Comparison of ENCODE assay signal across 23 cellular contexts in the genomic region with DNA sequence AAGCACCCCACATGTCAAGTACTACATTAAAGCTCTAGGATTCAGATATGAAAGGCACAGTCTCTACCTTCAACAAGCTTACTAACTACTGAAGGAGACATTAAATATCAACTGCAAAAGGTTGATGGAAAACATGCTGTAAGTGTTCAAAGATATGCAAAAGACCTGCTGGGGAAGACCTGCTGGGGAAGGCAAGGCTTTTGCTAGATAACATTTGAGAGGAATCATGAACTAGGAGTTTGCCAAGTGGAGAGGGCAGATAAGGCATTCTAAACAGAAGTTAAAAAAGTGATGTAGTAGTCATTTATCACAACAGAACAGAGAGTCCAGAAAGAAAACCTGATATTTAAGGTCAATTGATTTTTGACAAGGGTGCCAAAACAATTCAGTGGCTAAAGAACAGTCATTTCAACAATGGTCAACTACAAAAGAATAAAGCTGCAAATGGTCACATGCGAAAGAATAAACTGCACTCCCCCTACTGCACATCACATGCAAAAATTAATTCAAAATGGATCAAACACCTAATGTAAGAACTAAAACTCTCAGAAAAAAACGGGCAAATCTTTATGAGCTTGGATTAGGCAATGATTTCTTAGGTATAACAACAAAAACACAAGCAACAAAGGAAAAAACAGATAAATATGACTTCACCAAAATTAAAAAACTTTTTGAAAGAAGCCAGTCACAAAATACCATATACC.
"Had no signal": no experiment of that assay in that cellular context is flagged by ENCODE, and none has a peak within 500 bp of the region (broad histone marks: within the 10 kb centered on the region; RNA-seq: fewer than 3 reads in every experiment).

No MANE protein-coding gene starts in this region.

- H3K27me3 ChIP-seq: hepatocyte, neural progenitor cell, thyroid gland had no signal

- H3K4me3 ChIP-seq: hepatocyte, mucosa of descending colon, neural progenitor cell, thyroid gland had no signal

- H3K79me2 ChIP-seq: hepatocyte had no signal

- H3K9me3 Mint-ChIP-seq: activated naive CD4-positive, alpha-beta T cell treated with anti-CD3 and anti-CD28 coated beads, Interleukin-2, amount 50 U/mL, for 24 hours; effector memory CD8-positive, alpha-beta T cell; naive B cell; neural progenitor cell had no signal

- H3K9ac ChIP-seq: neural progenitor cell had no signal

- H3K27ac Mint-ChIP-seq: activated naive CD4-positive, alpha-beta T cell treated with anti-CD3 and anti-CD28 coated beads, Interleukin-2, amount 50 U/mL, for 24 hours; naive B cell; neural progenitor cell; progenitor cell of endocrine pancreas had no signal

- ATAC-seq: effector memory CD8-positive, alpha-beta T cell; left colon; mucosa of descending colon had no signal

- H3K4me1 Mint-ChIP-seq: neural progenitor cell had no signal

- H3K4me3 Mint-ChIP-seq: activated naive CD4-positive, alpha-beta T cell treated with anti-CD3 and anti-CD28 coated beads, Interleukin-2, amount 50 U/mL, for 24 hours; effector memory CD8-positive, alpha-beta T cell; naive B cell; neural progenitor cell had no signal

- H3K27ac ChIP-seq: hepatocyte, neural progenitor cell, thyroid gland, VCaP had no signal

- DNase-seq: activated CD4-positive, alpha-beta T cell treated with anti-CD3 and anti-CD28 coated beads, Interleukin-2, amount 50 U/mL, for 1 hour; activated CD4-positive, CD25-positive, alpha-beta regulatory T cell treated with anti-CD3 and anti-CD28 coated beads, Interleukin-2, amount 50 U/mL, for 72 hours; activated CD8-positive, alpha-beta memory T cell treated with anti-CD3 and anti-CD28 coated beads for 24 hours; activated CD8-positive, alpha-beta memory T cell treated with anti-CD3 and anti-CD28 coated beads, Interleukin-2, amount 50 U/mL, for 48 hours; activated effector memory CD4-positive, alpha-beta T cell treated with Interleukin-2 at 50 U/mL for 16 hours; activated T-cell treated with anti-CD3 and anti-CD28 coated beads, Interleukin-2, amount 50 U/mL, for 48 hours; effector memory CD8-positive, alpha-beta T cell; foreskin fibroblast; islet precursor cell; left colon; mucosa of descending colon; naive B cell; stimulated activated CD4-positive, alpha-beta T cell treated with anti-CD3 and anti-CD28 coated beads, Interleukin-12 subunit alpha, Interleukin-12 subunit beta, amount 100 ng/mL, for 4 hours; stimulated activated CD4-positive, alpha-beta T cell treated with anti-CD3 and anti-CD28 coated beads, Interleukin-1b, Interleukin-23, amount 100 ng/mL, for 48 hours; stimulated activated CD8-positive, alpha-beta memory T cell treated with anti-CD3 and anti-CD28 coated beads, Interleukin-4, amount 100 ng/mL, for 48 hours; stimulated activated naive CD4-positive, alpha-beta T cell treated with Interleukin-2 at 50 U/mL for 16 hours; SW 1271; thyroid gland had no signal

- H3K4me2 ChIP-seq: hepatocyte, neural progenitor cell had no signal

- H3K4me1 ChIP-seq: neural progenitor cell, thyroid gland had no signal

- H3K27me3 Mint-ChIP-seq: activated naive CD4-positive, alpha-beta T cell treated with anti-CD3 and anti-CD28 coated beads, Interleukin-2, amount 50 U/mL, for 24 hours; effector memory CD8-positive, alpha-beta T cell; naive B cell; progenitor cell of endocrine pancreas had no signal
